14 cellular contexts compared by ENCODE assay signal in the genomic region with DNA sequence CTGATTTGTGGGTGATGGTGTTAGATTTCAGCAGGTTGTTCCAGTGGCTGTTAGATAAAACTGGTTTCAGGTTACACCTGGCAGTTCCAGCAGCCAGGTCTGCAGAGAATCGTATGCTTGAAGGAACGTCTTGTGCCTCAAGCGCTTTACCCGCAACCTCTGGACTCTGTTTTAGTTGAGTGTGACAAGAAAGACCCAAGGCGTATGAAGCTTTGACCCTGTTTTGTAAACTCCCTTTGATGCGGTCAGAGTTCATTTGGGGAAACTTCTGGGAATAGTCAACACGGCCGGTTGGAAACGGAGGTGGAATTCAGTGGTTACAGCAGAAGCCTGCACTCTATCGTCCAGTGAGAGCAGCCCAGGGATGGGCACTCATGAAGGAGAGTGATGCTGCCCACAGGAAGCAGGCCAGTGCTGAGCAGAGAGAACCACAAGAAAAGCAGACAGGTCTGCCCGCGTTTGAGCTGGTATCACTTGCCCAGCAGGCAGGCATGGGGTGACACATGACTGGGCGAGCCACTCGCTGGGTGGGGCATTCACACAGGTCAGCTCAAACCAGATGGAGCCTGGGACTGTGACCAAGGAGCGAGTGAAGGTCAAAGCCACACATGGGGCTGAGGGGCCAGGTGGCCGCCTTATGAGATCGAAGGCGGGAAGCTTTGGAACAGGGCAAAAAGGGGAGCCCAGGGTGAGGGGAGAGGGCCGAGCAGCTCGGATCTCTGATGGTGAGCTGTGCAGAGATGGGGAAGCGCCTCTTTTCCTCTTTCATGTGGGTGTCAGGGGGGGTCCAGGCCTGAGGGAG.
DNase-seq lines count a peak whose midpoint lies in the region; ATAC-seq and TF ChIP-seq lines count a peak whose summit lies in the region.
"Had no signal": no experiment of that assay in that cellular context is flagged by ENCODE, and none has a peak within 500 bp of the region (broad histone marks: within the 10 kb centered on the region; RNA-seq: fewer than 3 reads in every experiment).

No MANE protein-coding gene starts in this region.

- H3K27ac Mint-ChIP-seq in activated CD8-positive, alpha-beta memory T cell treated with anti-CD3 and anti-CD28 coated beads, Interleukin-2, amount 10 ng/mL, durations not matched to agents 7 days and 5 days: no peak overlapping the region

- H3K27ac ChIP-seq in right lobe of liver (no peak overlapping the region), vagina (peak overlapping the region; percentile 61), sigmoid colon (no peak overlapping the region)
- H3K27ac ChIP-seq: thyroid gland had no signal

- no peak for TF ChIP-seq POLR2A in right lobe of liver (IDR thresholded peaks at IDR 0.05)
- TF ChIP-seq POLR2A in vagina (IDR thresholded peaks at IDR 0.05): no peak
- TF ChIP-seq POLR2A in sigmoid colon (IDR thresholded peaks at IDR 0.05): no peak

- H3K36me3 ChIP-seq in right lobe of liver: no peaks in the 10 kb centered on the region
- H3K36me3 ChIP-seq in vagina: no peaks in the 10 kb centered on the region
- no peaks in the 10 kb centered on the region for H3K36me3 ChIP-seq in sigmoid colon
- H3K36me3 ChIP-seq: ovary, thyroid gland had no signal

- H3K4me1 ChIP-seq in right lobe of liver: no peaks in the 10 kb centered on the region
- peaks cover 7% of the 10 kb centered on the region for H3K4me1 ChIP-seq in vagina
- H3K4me1 ChIP-seq in sigmoid colon: peaks cover 0 to 21% (median 16%) of the 10 kb centered on the region in 4 donors

- TF ChIP-seq EP300 in sigmoid colon (IDR thresholded peaks at IDR 0.05): no peak

- no peaks in the 10 kb centered on the region for H3K27me3 ChIP-seq in right lobe of liver
- H3K27me3 ChIP-seq in vagina: no peaks in the 10 kb centered on the region
- no peaks in the 10 kb centered on the region for H3K27me3 ChIP-seq in sigmoid colon
- H3K27me3 ChIP-seq: ovary, thyroid gland had no signal

- H3K4me3 ChIP-seq in right lobe of liver: no peak overlapping the region
- no peak overlapping the region for H3K4me3 ChIP-seq in vagina
- H3K4me3 ChIP-seq in sigmoid colon: no peak overlapping the region
- H3K4me3 ChIP-seq: ovary, thyroid gland had no signal

- no peaks in the 10 kb centered on the region for H3K36me3 Mint-ChIP-seq in activated CD8-positive, alpha-beta memory T cell treated with anti-CD3 and anti-CD28 coated beads, Interleukin-2, amount 10 ng/mL, durations not matched to agents 7 days and 5 days
- H3K36me3 Mint-ChIP-seq: immature natural killer cell had no signal

- intact Hi-C loops in right lobe of liver (cut with DNase I) (no loop called here), vagina (cut with DNase I) (no loop called here), sigmoid colon (cut with DNase I) (no loop called here)

- no peak overlapping the region for H3K4me3 Mint-ChIP-seq in activated CD8-positive, alpha-beta memory T cell treated with anti-CD3 and anti-CD28 coated beads, Interleukin-2, amount 10 ng/mL, durations not matched to agents 7 days and 5 days
- H3K4me3 Mint-ChIP-seq: immature natural killer cell had no signal

- peaks cover 8% of the 10 kb centered on the region for H3K4me1 Mint-ChIP-seq in activated CD8-positive, alpha-beta memory T cell treated with anti-CD3 and anti-CD28 coated beads, Interleukin-2, amount 10 ng/mL, durations not matched to agents 7 days and 5 days

- H3K27me3 Mint-ChIP-seq in activated CD8-positive, alpha-beta memory T cell treated with anti-CD3 and anti-CD28 coated beads, Interleukin-2, amount 10 ng/mL, durations not matched to agents 7 days and 5 days: peaks cover 7% of the 10 kb centered on the region

- WGBS in right lobe of liver (ENCODE audit: insufficient coverage, low coverage, low lambda C conversion rate, missing lambda C conversion rate): 51% methylated on average over 12 of the region's 21 CpGs
- WGBS in sigmoid colon, 2 donors: 83 to 86% methylated on average over 21 of the region's 21 CpGs

- TF ChIP-seq CTCF in right lobe of liver (IDR thresholded peaks at IDR 0.05) (no peak), vagina (IDR thresholded peaks at IDR 0.05) (no peak), sigmoid colon (IDR thresholded peaks at IDR 0.05) (no peak)

- DNase-seq in activated CD8-positive, alpha-beta memory T cell treated with anti-CD3 and anti-CD28 coated beads, Interleukin-2, amount 50 U/mL, for 48 hours: peak; percentile 36
- DNase-seq in activated CD8-positive, alpha-beta memory T cell treated with anti-CD3 and anti-CD28 coated beads, Interleukin-2, amount 10 ng/mL, durations not matched to agents 7 days and 5 days: no peak
- peak; percentile 65 for DNase-seq in cerebellar cortex (ENCODE audit: low spot score)
- DNase-seq in right lobe of liver: peak in 1 of 3 donors; percentile 30
- DNase-seq in vagina (ENCODE audit: extremely low spot score in 2 of 2): no peak
- DNase-seq in stimulated activated CD4-positive, alpha-beta T cell treated with anti-CD3 and anti-CD28 coated beads, Interleukin-1b, Interleukin-23, amount 100 ng/mL, for 48 hours: no peak
- DNase-seq in sigmoid colon: no peak
- DNase-seq: effector CD8-positive, alpha-beta T cell; NCI-H2081; thyroid gland had no signal

- ATAC-seq in activated CD8-positive, alpha-beta memory T cell treated with anti-CD3 and anti-CD28 coated beads, Interleukin-2, amount 10 ng/mL, durations not matched to agents 7 days and 5 days: no peak
- ATAC-seq in right lobe of liver (peak in 3 of 4 donors; percentile 16 to 39 (median 25)), HG03442 (IDR thresholded peaks at IDR 0.05; ENCODE audit: unreplicated experiment) (no peak)
- ATAC-seq: Right ventricle myocardium inferior had no signal

- H3K9me3 ChIP-seq in right lobe of liver (no peaks in the 10 kb centered on the region), vagina (no peaks in the 10 kb centered on the region), sigmoid colon (no peaks in the 10 kb centered on the region)
- H3K9me3 ChIP-seq: ovary, thyroid gland had no signal

- CTCF ChIA-PET in activated CD8-positive, alpha-beta memory T cell treated with anti-CD3 and anti-CD28 coated beads, Interleukin-2, amount 10 ng/mL, durations not matched to agents 7 days and 5 days (lab: Charles Lee): no interaction called here

- H3K9me3 Mint-ChIP-seq in activated CD8-positive, alpha-beta memory T cell treated with anti-CD3 and anti-CD28 coated beads, Interleukin-2, amount 10 ng/mL, durations not matched to agents 7 days and 5 days (ENCODE audit: low read depth): no peaks in the 10 kb centered on the region

Comparison
In these comparisons a context has a peak if more than half of its experiments do, and no peak if none do; other contexts are left out.
1. DNase-seq: peak in activated CD8-positive, alpha-beta memory T cell treated with anti-CD3 and anti-CD28 coated beads, Interleukin-2, amount 50 U/mL, for 48 hours (single experiment) and cerebellar cortex (single experiment); none in activated CD8-positive, alpha-beta memory T cell treated with anti-CD3 and anti-CD28 coated beads, Interleukin-2, amount 10 ng/mL, durations not matched to agents 7 days and 5 days (single experiment), vagina (0 of 2), stimulated activated CD4-positive, alpha-beta T cell treated with anti-CD3 and anti-CD28 coated beads, Interleukin-1b, Interleukin-23, amount 100 ng/mL, for 48 hours (single experiment) and sigmoid colon (single experiment).
2. ATAC-seq: peak in right lobe of liver (3 of 4); none in activated CD8-positive, alpha-beta memory T cell treated with anti-CD3 and anti-CD28 coated beads, Interleukin-2, amount 10 ng/mL, durations not matched to agents 7 days and 5 days (single experiment) and HG03442 (single experiment).